8 cellular contexts compared by ENCODE assay signal in the genomic region with DNA sequence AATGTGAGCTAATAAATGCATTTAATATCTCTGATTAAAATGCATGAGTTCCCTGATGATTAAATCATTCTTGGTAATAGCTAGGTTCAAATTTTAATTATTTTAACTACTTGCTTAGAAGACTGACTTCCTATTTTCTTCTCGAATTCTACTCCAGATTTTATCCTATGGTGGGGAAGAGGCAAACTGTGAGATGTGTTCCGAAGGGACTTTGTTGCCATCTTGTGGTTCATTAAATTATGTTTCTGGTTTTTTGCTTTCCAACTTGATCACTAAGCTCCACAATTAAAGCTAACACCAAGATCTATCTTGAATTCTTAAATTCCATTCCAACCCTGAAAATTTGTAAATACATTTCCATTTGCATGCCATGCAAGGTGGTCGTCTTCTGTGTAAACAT.
DNase-seq lines count a peak whose midpoint lies in the region; ATAC-seq and TF ChIP-seq lines count a peak whose summit lies in the region.

No MANE protein-coding gene starts in this region.

- H3K79me2 ChIP-seq in SK-N-SH (ENCODE audit: insufficient read depth): no peaks in the 10 kb centered on the region

- H3K4me2 ChIP-seq in SK-N-SH: no peak overlapping the region

- DNase-seq in COLO829 (ENCODE audit: low spot score) (peak; percentile 3), M059J (ENCODE audit: low read depth) (peak; percentile 0), SK-N-SH (peak; percentile 14), iPS-NIHi7 (ENCODE audit: extremely low spot score) (peak; percentile 16), activated T-cell treated with anti-CD3 and anti-CD28 coated beads for 4 hours (no peak), activated gamma-delta T cell (lab: John Stamatoyannopoulos, UW) (no peak), sciatic nerve (ENCODE audit: low spot score) (no peak), nucleus accumbens (lab: John Stamatoyannopoulos, UW) (no peak)

- H3K9ac ChIP-seq in SK-N-SH: no peak overlapping the region

- intact Hi-C loops in sciatic nerve (cut with DNase I): no loop called here

- H3K36me3 ChIP-seq in SK-N-SH (replicated peaks in 1 of 2; ENCODE audit: control insufficient read depth in 1 of 2, insufficient read depth in 2 of 2, low read length in 1 of 2): no peaks in the 10 kb centered on the region

- CTCF ChIA-PET in SK-N-SH (lab: Yijun Ruan, JAX): interaction anchor here (0.6 to 2.3 kb wide), 37 partner anchors 10 to 1555 kb away, joined by 3 to 26 read pairs (median 3); no protein-coding TSS in a partner anchor

- H3K27ac ChIP-seq in SK-N-SH (ENCODE audit: low read depth in 2 of 2, low read length in 1 of 2): no peak overlapping the region

- no peaks in the 10 kb centered on the region for H3K4me1 ChIP-seq in SK-N-SH (ENCODE audit: control insufficient read depth in 1 of 2, insufficient read depth in 2 of 2, low read depth in 1 of 2, low read length in 1 of 2)

- POLR2A ChIA-PET in SK-N-SH (lab: Yijun Ruan, JAX): no interaction called here

- H3K9me2 ChIP-seq in SK-N-SH: no peaks in the 10 kb centered on the region

- TF ChIP-seq EP300 in SK-N-SH (IDR thresholded peaks at IDR 0.05; ENCODE audit: borderline replicate concordance in 1 of 2, low read depth in 1 of 2, low read length in 1 of 2): no peak

- H3K27me3 ChIP-seq in SK-N-SH (ENCODE audit: insufficient read depth): no peaks in the 10 kb centered on the region

- WGBS in SK-N-SH (ENCODE audit: low lambda C conversion rate): 19% methylated on average over 3 of the region's 3 CpGs

- H3F3A ChIP-seq in SK-N-SH (replicated peaks; ENCODE audit: insufficient read depth): no peaks in the 10 kb centered on the region

- no peak for ATAC-seq in sciatic nerve

- TF ChIP-seq CTCF in SK-N-SH (IDR thresholded peaks at IDR 0.05): peak; percentile 51

- no peak overlapping the region for H2AFZ ChIP-seq in SK-N-SH (ENCODE audit: low read depth)

- TF ChIP-seq RAD21 in SK-N-SH (IDR thresholded peaks at IDR 0.05; ENCODE audit: low read length): peak; percentile 83

- H3K9me3 ChIP-seq in SK-N-SH: no peaks in the 10 kb centered on the region

- H4K20me1 ChIP-seq in SK-N-SH (ENCODE audit: insufficient read depth): no peaks in the 10 kb centered on the region

- H3K4me3 ChIP-seq in SK-N-SH (ENCODE audit: low read depth in 2 of 2, low read length in 1 of 2): no peak overlapping the region; a peak in 1 of 4 replicates

TF ChIP-seq in SK-N-SH, 30 proteins besides CTCF, POLR2A, EP300 and RAD21:
- TF ChIP-seq, protein P1, sequence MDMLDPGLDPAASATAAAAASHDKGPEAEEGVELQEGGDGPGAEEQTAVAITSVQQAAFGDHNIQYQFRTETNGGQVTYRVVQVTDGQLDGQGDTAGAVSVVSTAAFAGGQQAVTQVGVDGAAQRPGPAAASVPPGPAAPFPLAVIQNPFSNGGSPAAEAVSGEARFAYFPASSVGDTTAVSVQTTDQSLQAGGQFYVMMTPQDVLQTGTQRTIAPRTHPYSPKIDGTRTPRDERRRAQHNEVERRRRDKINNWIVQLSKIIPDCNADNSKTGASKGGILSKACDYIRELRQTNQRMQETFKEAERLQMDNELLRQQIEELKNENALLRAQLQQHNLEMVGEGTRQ (IDR thresholded peaks at IDR 0.05; ENCODE audit: borderline replicate concordance, low read depth, low read length): no peak
- peak; percentile 44; the same call in 1 of the 2 replicates for TF ChIP-seq SMC3 (IDR thresholded peaks at IDR 0.05; ENCODE audit: low read depth, low read length)

Comparison
In these comparisons a context has a peak if more than half of its experiments do, and no peak if none do; other contexts are left out.
1. DNase-seq: peak in COLO829 (single experiment), M059J (single experiment), SK-N-SH (single experiment) and iPS-NIHi7 (single experiment); none in activated T-cell treated with anti-CD3 and anti-CD28 coated beads for 4 hours (single experiment), activated gamma-delta T cell (single experiment), sciatic nerve (single experiment) and nucleus accumbens (0 of 56).